2 cellular contexts compared by ENCODE assay signal in the genomic region with DNA sequence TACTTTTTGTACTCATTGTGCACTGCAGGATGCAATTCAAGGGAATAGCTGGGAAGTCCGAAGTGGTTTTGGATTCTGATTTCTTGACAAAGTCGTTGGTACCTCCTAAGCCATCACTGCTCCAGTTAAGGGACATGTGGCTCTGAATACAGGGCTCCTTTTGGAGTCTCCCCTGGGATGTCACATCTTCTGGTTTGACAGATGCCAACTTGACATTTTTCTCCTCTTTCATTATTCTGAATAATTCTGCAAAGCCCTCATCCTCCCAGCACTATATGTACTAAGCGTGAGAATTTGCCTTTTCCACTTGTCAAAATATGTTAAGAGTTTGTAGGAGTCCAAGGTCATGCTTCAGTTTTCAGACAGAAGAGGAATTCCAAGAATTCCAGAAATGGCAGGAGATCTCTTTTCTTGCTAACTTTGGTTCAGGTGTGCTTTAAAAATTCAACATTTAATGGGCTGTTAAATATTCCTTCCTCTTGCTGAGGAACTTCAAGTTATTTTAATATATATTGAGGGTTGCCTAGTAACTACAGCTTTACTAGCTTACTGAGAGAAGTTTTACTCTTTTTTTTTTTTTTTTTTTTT.
TF ChIP-seq lines count a peak whose summit lies in the region.

No MANE protein-coding gene starts in this region.

TF ChIP-seq in GM23338, 12 proteins besides CTCF, POLR2A, EP300 and RAD21:
- TF ChIP-seq EZH2phosphoT487 (IDR thresholded peaks at IDR 0.05; ENCODE audit: unreplicated experiment) (no peak), ZNF331 (CRISPR knock-in tag; IDR thresholded peaks at IDR 0.05; ENCODE audit: low read depth) (no peak), CREB1 (CRISPR knock-in tag; IDR thresholded peaks at IDR 0.05; ENCODE audit: low read depth) (no peak)
TF ChIP-seq in GM23338: peak in this region for 0.

TF ChIP-seq in H1, 55 proteins besides CTCF, POLR2A, EP300 and RAD21:
- TF ChIP-seq TEAD4 (IDR thresholded peaks at IDR 0.05; ENCODE audit: low read depth, low read length) (peak; percentile 75), POU5F1 (IDR thresholded peaks at IDR 0.05; ENCODE audit: low read depth, low read length) (no peak)
